Comparison of ENCODE assay signal across 9 cellular contexts in the genomic region with DNA sequence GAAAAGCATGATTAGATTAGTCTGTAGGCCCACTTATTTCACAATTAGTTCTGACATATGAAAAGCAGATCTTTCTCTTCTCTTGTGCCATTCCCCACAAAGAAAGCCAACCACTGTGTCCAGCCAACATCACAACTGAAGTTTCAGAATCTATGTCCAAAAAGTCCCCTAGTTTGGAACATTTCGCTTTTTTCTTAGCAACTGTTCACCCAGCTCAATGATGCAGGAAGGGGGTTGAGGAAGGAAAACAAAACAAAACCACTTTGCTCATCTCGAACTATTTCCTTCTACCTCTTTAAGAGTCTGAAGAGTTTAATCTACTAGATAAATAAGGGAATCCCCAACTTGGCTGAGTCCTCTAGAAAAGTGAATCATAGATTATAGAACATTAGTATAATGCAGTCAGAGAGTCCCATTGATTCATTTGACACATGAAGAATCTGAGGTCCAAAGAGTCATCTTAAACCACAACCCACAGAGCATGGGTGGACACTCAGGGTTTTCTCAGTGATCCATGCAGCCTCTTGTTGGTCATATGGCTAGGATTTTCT.
A peak's percentile ranks its signal among the peaks of the same experiment; 100 is the strongest.
DNase-seq lines count a peak whose midpoint lies in the region; ATAC-seq and TF ChIP-seq lines count a peak whose summit lies in the region.
"Had no signal": no experiment of that assay in that cellular context is flagged by ENCODE, and none has a peak within 500 bp of the region (broad histone marks: within the 10 kb centered on the region; RNA-seq: fewer than 3 reads in every experiment).

No MANE protein-coding gene starts in this region.

- H3K27ac Mint-ChIP-seq in activated naive CD8-positive, alpha-beta T cell treated with anti-CD3 and anti-CD28 coated beads, Interleukin-2, amount 10 ng/mL, durations not matched to agents 7 days and 5 days = peak overlapping the region; percentile 90

- H3K27me3 ChIP-seq in lower lobe of right lung (ENCODE audit: low read depth) = no peaks in the 10 kb centered on the region

- peak overlapping the region; percentile 64 for H3K4me3 Mint-ChIP-seq in activated naive CD8-positive, alpha-beta T cell treated with anti-CD3 and anti-CD28 coated beads, Interleukin-2, amount 10 ng/mL, durations not matched to agents 7 days and 5 days

- TF ChIP-seq CTCF in lower lobe of right lung (IDR thresholded peaks at IDR 0.05) = no peak

- POLR2A ChIA-PET in activated naive CD8-positive, alpha-beta T cell treated with anti-CD3 and anti-CD28 coated beads, Interleukin-2, amount 10 ng/mL, durations not matched to agents 7 days and 5 days (lab: Charles Lee) = interaction anchor here (1.1 kb wide), 1 partner anchor 62 kb away, joined by 3 read pairs; no protein-coding TSS in a partner anchor

- peaks cover 41% of the 10 kb centered on the region for H3K4me1 Mint-ChIP-seq in activated naive CD8-positive, alpha-beta T cell treated with anti-CD3 and anti-CD28 coated beads, Interleukin-2, amount 10 ng/mL, durations not matched to agents 7 days and 5 days

- peaks cover 44% of the 10 kb centered on the region for H3K36me3 Mint-ChIP-seq in activated naive CD8-positive, alpha-beta T cell treated with anti-CD3 and anti-CD28 coated beads, Interleukin-2, amount 10 ng/mL, durations not matched to agents 7 days and 5 days

- H3K9me3 Mint-ChIP-seq in activated naive CD8-positive, alpha-beta T cell treated with anti-CD3 and anti-CD28 coated beads, Interleukin-2, amount 10 ng/mL, durations not matched to agents 7 days and 5 days = no peaks in the 10 kb centered on the region

- peak; percentile 39 for ATAC-seq in GM21381 (IDR thresholded peaks at IDR 0.05; ENCODE audit: unreplicated experiment)
- ATAC-seq in HG03575 (IDR thresholded peaks at IDR 0.05; ENCODE audit: extremely low read depth, insufficient number of reproducible peaks, low FRiP score, unreplicated experiment) = peak; percentile 40
- peak; percentile 49 for ATAC-seq in activated naive CD8-positive, alpha-beta T cell treated with anti-CD3 and anti-CD28 coated beads, Interleukin-2, amount 10 ng/mL, durations not matched to agents 7 days and 5 days (ENCODE audit: low read depth)
- peak; percentile 41 to 54 for ATAC-seq in lower lobe of right lung
- ATAC-seq: Panc1 had no signal

- intact Hi-C loops in lower lobe of right lung (cut with DNase I) = no loop called here

- H3K4me3 ChIP-seq in lower lobe of right lung = no peak overlapping the region

- H3K36me3 ChIP-seq in lower lobe of right lung = peaks cover 21% of the 10 kb centered on the region

- H3K4me1 ChIP-seq in lower lobe of right lung = peaks cover 53% of the 10 kb centered on the region

- DNase-seq in EL (peak; percentile 90), lower lobe of right lung (no peak), NCI-H146 treated with DMSO at 0.1 percent for 48 hours (lab: John Stamatoyannopoulos, UW; ENCODE audit: unreplicated experiment) (no peak), OCI-M2 (lab: John Stamatoyannopoulos, UW; ENCODE audit: unreplicated experiment) (no peak), DMS53 (lab: John Stamatoyannopoulos, UW) (no peak)
- no peak for DNase-seq in activated naive CD8-positive, alpha-beta T cell treated with anti-CD3 and anti-CD28 coated beads, Interleukin-2, amount 10 ng/mL, durations not matched to agents 7 days and 5 days

- H3K9me3 ChIP-seq in lower lobe of right lung = no peaks in the 10 kb centered on the region

- peak overlapping the region; percentile 22 for H3K27ac ChIP-seq in lower lobe of right lung

- no peaks in the 10 kb centered on the region for H3K27me3 Mint-ChIP-seq in activated naive CD8-positive, alpha-beta T cell treated with anti-CD3 and anti-CD28 coated beads, Interleukin-2, amount 10 ng/mL, durations not matched to agents 7 days and 5 days
